19 cellular contexts compared by ENCODE assay signal in genomic region chr3:120659285-120659684, GRCh38. TPM values are rescaled to one million over a fixed set of nuclear protein-coding genes. Genes with fewer than 3 reads are reported as not detected.
DNase-seq lines count a peak whose midpoint lies in the region; ATAC-seq and TF ChIP-seq lines count a peak whose summit lies in the region.
"Had no signal": no experiment of that assay in that cellular context is flagged by ENCODE, and none has a peak within 500 bp of the region (broad histone marks: within the 10 kb centered on the region; RNA-seq: fewer than 3 reads in every experiment).

No MANE protein-coding gene starts in this region.

- no peaks in the 10 kb centered on the region for H3K36me3 ChIP-seq in endodermal cell (ENCODE audit: control insufficient read depth, insufficient read depth, low read length)
- H3K36me3 ChIP-seq: BLaER1 treated with 17β-estradiol and CSF1 and Interleukin-3, amounts not matched to agents 10 nM and 100 nM; MG63 had no signal

- H3K4me1 Mint-ChIP-seq in natural killer cell (no peaks in the 10 kb centered on the region), endodermal cell (peaks cover 3% of the 10 kb centered on the region)
- H3K4me1 Mint-ChIP-seq: T-helper 17 cell had no signal

- H3K4me3 Mint-ChIP-seq in natural killer cell (no peak overlapping the region), endodermal cell (no peak overlapping the region)
- H3K4me3 Mint-ChIP-seq: T-helper 17 cell had no signal

- intact Hi-C loops in left colon (cut with DNase I, micrococcal nuclease) (no loop called here), natural killer cell (cut with micrococcal nuclease) (no loop called here)

- no peaks in the 10 kb centered on the region for H3K36me3 Mint-ChIP-seq in natural killer cell
- H3K36me3 Mint-ChIP-seq in endodermal cell (ENCODE audit: low read depth), result no peaks in the 10 kb centered on the region

- peaks cover 18 to 30% of the 10 kb centered on the region in 2 donors for H3K27me3 Mint-ChIP-seq in natural killer cell (ENCODE audit: low read depth in 2 of 2)
- H3K27me3 Mint-ChIP-seq in endodermal cell (ENCODE audit: insufficient read depth), result peaks cover 2% of the 10 kb centered on the region
- H3K27me3 Mint-ChIP-seq: T-helper 17 cell had no signal

- no peak overlapping the region for H3K9ac ChIP-seq in endodermal cell (ENCODE audit: extremely low read depth, low read length, poor library complexity, severe bottlenecking)
- H3K9ac ChIP-seq: BLaER1 treated with 17β-estradiol and CSF1 and Interleukin-3, amounts not matched to agents 10 nM and 100 nM had no signal

- peaks cover 18% of the 10 kb centered on the region for H3K9me3 ChIP-seq in endodermal cell (ENCODE audit: control insufficient read depth, low read length)
- H3K9me3 ChIP-seq: MG63 had no signal

- peak; percentile 79 for ATAC-seq in left colon
- no peak for ATAC-seq in natural killer cell
- ATAC-seq: A549, T-helper 17 cell had no signal

- DNase-seq in GF-D8 (lab: John Stamatoyannopoulos, UW), result peak; percentile 36
- peak; percentile 75 for DNase-seq in NB4 (ENCODE audit: low read depth)
- DNase-seq in SKM-1 treated with dmso at 0.1 percent for 144 hours (lab: John Stamatoyannopoulos, UW; ENCODE audit: unreplicated experiment), result peak; percentile 22
- DNase-seq in left colon, result no peak
- no peak for DNase-seq in natural killer cell
- no peak for DNase-seq in coronary artery (ENCODE audit: low spot score)
- DNase-seq in NCI-H82 (lab: John Stamatoyannopoulos, UW), result no peak
- DNase-seq in endodermal cell, result no peak
- DNase-seq: Karpas-422, MG63, NCI-H187, NCI-H2227 treated with DMSO at 0.1 percent for 48 hours, NCI-H510A treated with DMSO at 0.1 percent for 48 hours, SHP77, T-helper 17 cell had no signal

- WGBS in endodermal cell (ENCODE audit: insufficient coverage in 1 of 2, insufficient read length in 1 of 2), 2 experiments, result 82 to 100% methylated on average over 1 of the region's 1 CpG

- TF ChIP-seq POLR2A in NB4 (IDR thresholded peaks at IDR 0.05; ENCODE audit: extremely low read depth, insufficient read length), result no peak

- no peaks in the 10 kb centered on the region for H3K27me3 ChIP-seq in endodermal cell (ENCODE audit: control insufficient read depth, insufficient read depth, low read length, poor library complexity, severe bottlenecking)
- H3K27me3 ChIP-seq: BLaER1 treated with 17β-estradiol and CSF1 and Interleukin-3, amounts not matched to agents 10 nM and 100 nM had no signal

- H3K27ac ChIP-seq in coronary artery, result no peak overlapping the region
- no peak overlapping the region for H3K27ac ChIP-seq in endodermal cell (ENCODE audit: low read depth, low read length)
- H3K27ac ChIP-seq: BLaER1 treated with 17β-estradiol and CSF1 and Interleukin-3, amounts not matched to agents 10 nM and 100 nM; HL-60 had no signal

- TF ChIP-seq CTCF in NB4 (IDR thresholded peaks at IDR 0.05; ENCODE audit: low read depth, low read length) (no peak), natural killer cell (IDR thresholded peaks at IDR 0.05) (no peak), coronary artery (IDR thresholded peaks at IDR 0.05) (no peak), endodermal cell (conservative IDR thresholded peaks at IDR 0.05) (no peak)

- H3K27ac Mint-ChIP-seq in natural killer cell (no peak overlapping the region), endodermal cell (no peak overlapping the region)
- H3K27ac Mint-ChIP-seq: T-helper 17 cell had no signal

- H3K4me3 ChIP-seq in NB4 (ENCODE audit: low read depth, low read length) (no peak overlapping the region), coronary artery (no peak overlapping the region), endodermal cell (ENCODE audit: low read length) (no peak overlapping the region)
- H3K4me3 ChIP-seq: A549; BLaER1 treated with 17β-estradiol and CSF1 and Interleukin-3, amounts not matched to agents 10 nM and 100 nM; MG63 had no signal

- no peaks in the 10 kb centered on the region for H3K4me1 ChIP-seq in endodermal cell (ENCODE audit: control insufficient read depth, insufficient read depth, low read length)

- H3K9me3 Mint-ChIP-seq in natural killer cell (no peaks in the 10 kb centered on the region), endodermal cell (peaks cover 22% of the 10 kb centered on the region)

RNA-seq across cellular contexts. Expression of gene HGD, which starts 22.8 kb away (rescaled TPM):
- 10 to 100 TPM; 40.5 to 62.9 TPM for total RNA-seq in left colon
- total RNA-seq in natural killer cell, result 1 to 10 TPM in 2 of 3 donors, under 1 TPM in 1; 0.80 to 4.0 (median 2.5) TPM
- not detected for total RNA-seq in endodermal cell
- polyA plus RNA-seq in endodermal cell (2013, experiment 1 of 2), result 1.1 TPM
- polyA plus RNA-seq in endodermal cell (2013, experiment 2 of 2), result not detected
- total RNA-seq: HT1080 had no signal

Comparison
In these comparisons a context has a peak if more than half of its experiments do, and no peak if none do; other contexts are left out.
1. DNase-seq: peak in GF-D8 (single experiment), NB4 (single experiment) and SKM-1 treated with dmso at 0.1 percent for 144 hours (single experiment); none in left colon (0 of 2), natural killer cell (single experiment), coronary artery (single experiment), NCI-H82 (single experiment) and endodermal cell (single experiment).
2. RNA of gene HGD, which starts 22.8 kb away (total RNA-seq): 40.5 to 62.9 TPM in left colon; 0.80 to 4.0 TPM in natural killer cell and not detected in endodermal cell; every median in the first group is over 4 times any median in the second.